In genomic region chr12:106759526-106760183, GRCh38 we compare ENCODE assay signal across 7 cellular contexts. TPM values are rescaled to one million over a fixed set of nuclear protein-coding genes. Genes with fewer than 3 reads are reported as not detected.
DNase-seq lines count a peak whose midpoint lies in the region; ATAC-seq and TF ChIP-seq lines count a peak whose summit lies in the region.

No MANE protein-coding gene starts in this region.

- BruUV-seq in Calu3 (replicated peaks; lab: Mats Ljungman, UMichigan), result no TSS peak

- H3K4me3 Mint-ChIP-seq in Calu3 (ENCODE audit: low read depth, unreplicated experiment), result no peak overlapping the region

- peak overlapping the region; percentile 55 to 77 for H3K27ac ChIP-seq in coronary artery
- peak overlapping the region in 12 of 21 experiments; percentile 3 to 84 (median 52) for H3K27ac ChIP-seq in skin epidermis
- no peak overlapping the region for H3K27ac ChIP-seq in foreskin keratinocyte

- H3K27me3 ChIP-seq in foreskin keratinocyte, result peaks cover 17% of the 10 kb centered on the region

- no peak for DNase-seq in coronary artery (ENCODE audit: low spot score)
- DNase-seq in foreskin keratinocyte, result no peak
- no peak for DNase-seq in NCI-H748 (lab: John Stamatoyannopoulos, UW; ENCODE audit: unreplicated experiment)
- no peak for DNase-seq in Calu3

- H3K4me3 ChIP-seq in coronary artery (peak overlapping the region; percentile 33), skin epidermis (no peak overlapping the region)

- H3K27ac Mint-ChIP-seq in Calu3 (ENCODE audit: unreplicated experiment), result no peak overlapping the region

- H3K36me3 Mint-ChIP-seq in Calu3 (ENCODE audit: insufficient read depth, unreplicated experiment), result no peaks in the 10 kb centered on the region

- CTCF ChIA-PET in Calu3 (lab: Charles Lee), result no interaction called here

- intact Hi-C loops in Calu3 (cut with micrococcal nuclease; ENCODE audit: unreplicated experiment), result no loop called here

- peaks cover 7% of the 10 kb centered on the region for H3K4me1 Mint-ChIP-seq in Calu3 (ENCODE audit: low read depth, unreplicated experiment)

- no peaks in the 10 kb centered on the region for H3K9me3 Mint-ChIP-seq in Calu3 (ENCODE audit: low read depth, unreplicated experiment)

- H3K4me1 ChIP-seq in foreskin keratinocyte, result no peaks in the 10 kb centered on the region

- ATAC-seq in GM19372 (IDR thresholded peaks at IDR 0.05; ENCODE audit: low read depth, unreplicated experiment), result peak; percentile 25
- ATAC-seq in HG03095 (IDR thresholded peaks at IDR 0.05; ENCODE audit: unreplicated experiment), result peak; percentile 22
- no peak for ATAC-seq in foreskin keratinocyte

- no peaks in the 10 kb centered on the region for H3K27me3 Mint-ChIP-seq in Calu3 (ENCODE audit: unreplicated experiment)

- TF ChIP-seq CTCF in coronary artery (IDR thresholded peaks at IDR 0.05) (no peak), foreskin keratinocyte (conservative IDR thresholded peaks at IDR 0.05) (no peak), Calu3 (IDR thresholded peaks at IDR 0.05; ENCODE audit: unreplicated experiment) (no peak)

RNA-seq across cellular contexts. Expression of gene RIC8B, which starts 14.8 kb away (rescaled TPM):
- total RNA-seq in foreskin keratinocyte (5.8 and 8.0 TPM in 2 replicates), Calu3 (2022) (28.5 and 30.9 TPM in 2 replicates)
- polyA plus RNA-seq in foreskin keratinocyte, result 3.0 and 4.4 TPM in 2 replicates
